ENCODE assay signal across 21 cellular contexts in the genomic region with DNA sequence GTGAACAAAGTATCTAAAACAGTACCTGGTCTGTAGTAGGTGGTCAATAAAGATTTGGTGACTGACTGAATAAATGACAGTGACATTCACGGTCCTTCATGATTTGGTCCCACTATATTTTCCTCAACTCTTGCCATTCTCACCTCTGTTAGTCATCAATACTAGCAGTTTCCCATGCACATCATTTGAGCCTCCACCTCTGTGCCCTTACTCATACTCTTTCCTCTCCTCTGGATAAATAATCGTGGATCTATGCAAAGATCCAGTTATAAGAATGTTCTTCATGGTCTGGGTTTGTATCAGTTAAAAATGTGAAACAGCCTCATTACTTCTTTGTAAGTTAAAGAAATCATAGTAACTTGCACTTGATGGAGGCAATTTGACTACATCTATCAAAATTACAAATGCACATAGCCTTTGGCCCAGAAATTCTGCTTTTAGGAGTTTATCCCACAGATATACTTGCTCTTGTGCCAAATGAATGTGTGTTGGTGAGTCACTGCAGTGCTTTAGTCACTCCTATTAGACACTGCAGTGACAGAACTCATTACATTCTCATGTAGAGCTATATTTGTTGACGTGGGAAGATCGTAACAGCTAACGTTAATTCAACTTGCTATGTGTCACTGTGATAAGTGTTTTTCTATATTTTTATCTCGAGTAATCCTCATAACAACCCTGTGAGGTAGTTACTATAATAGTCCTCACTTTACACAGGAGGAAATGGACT. TPM values are rescaled to one million over a fixed set of nuclear protein-coding genes. Genes with fewer than 3 reads are reported as not detected.
DNase-seq lines count a peak whose midpoint lies in the region; ATAC-seq and TF ChIP-seq lines count a peak whose summit lies in the region.
"Had no signal": no experiment of that assay in that cellular context is flagged by ENCODE, and none has a peak within 500 bp of the region (broad histone marks: within the 10 kb centered on the region; RNA-seq: fewer than 3 reads in every experiment).

No MANE protein-coding gene starts in this region.

- CTCF ChIA-PET in AG04449 (lab: Yijun Ruan, JAX) = no interaction called here
- CTCF ChIA-PET in activated CD8-positive, alpha-beta T cell treated with anti-CD3 and anti-CD28 coated beads for 36 hours (lab: Charles Lee) = no interaction called here

- peak; percentile 92 for ATAC-seq in foreskin keratinocyte
- ATAC-seq in GM18873 (IDR thresholded peaks at IDR 0.05; ENCODE audit: low FRiP score, unreplicated experiment) = no peak
- no peak for ATAC-seq in activated CD8-positive, alpha-beta T cell treated with anti-CD3 and anti-CD28 coated beads for 36 hours
- ATAC-seq: stimulated activated effector memory CD8-positive, alpha-beta T cell treated with anti-CD3 and anti-CD28 coated beads, Interleukin-12 subunit alpha, Interleukin-12 subunit beta, amount 100 ng/mL, for 72 hours had no signal

- H3K4me3 Mint-ChIP-seq in activated CD8-positive, alpha-beta T cell treated with anti-CD3 and anti-CD28 coated beads for 36 hours = no peak overlapping the region
- H3K4me3 Mint-ChIP-seq: activated B cell treated with CpG ODN at 0.5 μM for 24 hours; endodermal cell; mesothelial cell of epicardium; stimulated activated effector memory CD8-positive, alpha-beta T cell treated with anti-CD3 and anti-CD28 coated beads, Interleukin-12 subunit alpha, Interleukin-12 subunit beta, amount 100 ng/mL, for 72 hours had no signal

- TF ChIP-seq CTCF in AG04449 (IDR thresholded peaks at IDR 0.05; ENCODE audit: insufficient read depth, low read length, missing control alignments) (no peak), HFF-Myc (IDR thresholded peaks at IDR 0.05; ENCODE audit: low read depth, low read length, missing control alignments) (no peak), foreskin keratinocyte (conservative IDR thresholded peaks at IDR 0.05) (no peak)
- TF ChIP-seq CTCF in activated CD8-positive, alpha-beta T cell treated with anti-CD3 and anti-CD28 coated beads for 36 hours (IDR thresholded peaks at IDR 0.05) = no peak

- no peaks in the 10 kb centered on the region for H3K27me3 ChIP-seq in foreskin keratinocyte
- H3K27me3 ChIP-seq: SJCRH30, vagina had no signal

- no peaks in the 10 kb centered on the region for H3K36me3 Mint-ChIP-seq in activated CD8-positive, alpha-beta T cell treated with anti-CD3 and anti-CD28 coated beads for 36 hours (ENCODE audit: low read depth)
- H3K36me3 Mint-ChIP-seq: mesothelial cell of epicardium; stimulated activated effector memory CD8-positive, alpha-beta T cell treated with anti-CD3 and anti-CD28 coated beads, Interleukin-12 subunit alpha, Interleukin-12 subunit beta, amount 100 ng/mL, for 72 hours had no signal

- H3K27ac Mint-ChIP-seq in activated CD8-positive, alpha-beta T cell treated with anti-CD3 and anti-CD28 coated beads for 36 hours = no peak overlapping the region
- H3K27ac Mint-ChIP-seq: activated B cell treated with CpG ODN at 0.5 μM for 24 hours; endodermal cell; mesothelial cell of epicardium; stimulated activated effector memory CD8-positive, alpha-beta T cell treated with anti-CD3 and anti-CD28 coated beads, Interleukin-12 subunit alpha, Interleukin-12 subunit beta, amount 100 ng/mL, for 72 hours had no signal

- no peaks in the 10 kb centered on the region for H3K4me1 Mint-ChIP-seq in activated CD8-positive, alpha-beta T cell treated with anti-CD3 and anti-CD28 coated beads for 36 hours (ENCODE audit: low read depth)
- H3K4me1 Mint-ChIP-seq: activated B cell treated with CpG ODN at 0.5 μM for 24 hours; endodermal cell; mesothelial cell of epicardium; stimulated activated effector memory CD8-positive, alpha-beta T cell treated with anti-CD3 and anti-CD28 coated beads, Interleukin-12 subunit alpha, Interleukin-12 subunit beta, amount 100 ng/mL, for 72 hours had no signal

- DNase-seq in AG04449 (ENCODE audit: low read depth, low spot score) (peak; percentile 53), HFF-Myc (ENCODE audit: extremely low read depth, low read depth) (peak; percentile 12), amniotic epithelial cell (ENCODE audit: low read depth) (peak; percentile 89), foreskin keratinocyte (peak; percentile 20 to 55), NCI-H69 (lab: John Stamatoyannopoulos, UW) (no peak), NCI-H1092 (lab: John Stamatoyannopoulos, UW) (no peak)
- DNase-seq in activated CD8-positive, alpha-beta T cell treated with anti-CD3 and anti-CD28 coated beads for 36 hours = no peak
- DNase-seq: activated B cell treated with CpG ODN at 0.5 μM for 24 hours; activated T-cell treated with anti-CD3 and anti-CD28 coated beads, Interleukin-2, amount 50 U/mL, for 1 hour; aorta; endodermal cell; GDM1; NCI-H1105; posterior cingulate gyrus; SJCRH30; stimulated activated CD4-positive, alpha-beta T cell treated with anti-CD3 and anti-CD28 coated beads, Interleukin-2, amount 100 ng/mL, for 24 hours had no signal

- no peaks in the 10 kb centered on the region for H3K27me3 Mint-ChIP-seq in activated CD8-positive, alpha-beta T cell treated with anti-CD3 and anti-CD28 coated beads for 36 hours
- H3K27me3 Mint-ChIP-seq: activated B cell treated with CpG ODN at 0.5 μM for 24 hours had no signal

- H3K27ac ChIP-seq in foreskin keratinocyte = no peak overlapping the region
- H3K27ac ChIP-seq: BLaER1 treated with 17β-estradiol and CSF1 and Interleukin-3, amounts not matched to agents 10 nM and 100 nM; SJCRH30; vagina had no signal

- no peaks in the 10 kb centered on the region for H3K9me3 Mint-ChIP-seq in activated CD8-positive, alpha-beta T cell treated with anti-CD3 and anti-CD28 coated beads for 36 hours
- H3K9me3 Mint-ChIP-seq: activated B cell treated with CpG ODN at 0.5 μM for 24 hours; stimulated activated effector memory CD8-positive, alpha-beta T cell treated with anti-CD3 and anti-CD28 coated beads, Interleukin-12 subunit alpha, Interleukin-12 subunit beta, amount 100 ng/mL, for 72 hours had no signal

- intact Hi-C loops in activated CD8-positive, alpha-beta T cell treated with anti-CD3 and anti-CD28 coated beads for 36 hours (cut with micrococcal nuclease) = no loop called here

- H3K4me1 ChIP-seq in foreskin keratinocyte = no peaks in the 10 kb centered on the region
- H3K4me1 ChIP-seq: BLaER1 treated with 17β-estradiol and CSF1 and Interleukin-3, amounts not matched to agents 10 nM and 100 nM; SJCRH30; vagina had no signal

- POLR2A ChIA-PET in AG04449 (lab: Yijun Ruan, JAX) = no interaction called here
- POLR2A ChIA-PET in activated CD8-positive, alpha-beta T cell treated with anti-CD3 and anti-CD28 coated beads for 36 hours (lab: Charles Lee) = no interaction called here

- no peak overlapping the region for H3K4me3 ChIP-seq in AG04449 (ENCODE audit: low read depth, low read length)
- no peak overlapping the region for H3K4me3 ChIP-seq in HFF-Myc (replicated peaks; ENCODE audit: low read depth, low read length)
- H3K4me3 ChIP-seq: BLaER1 treated with 17β-estradiol and CSF1 and Interleukin-3, amounts not matched to agents 10 nM and 100 nM; SJCRH30; vagina had no signal

RNA-seq across cellular contexts. Expression of a gene that starts 46.1 kb away (rescaled TPM):
- total RNA-seq in foreskin keratinocyte = 13.5 and 13.8 TPM in 2 replicates
- 6.7 and 7.7 TPM in 2 replicates for polyA plus RNA-seq in foreskin keratinocyte
- 10 to 100 TPM; 10.0 to 11.1 TPM for total RNA-seq in activated CD8-positive, alpha-beta T cell treated with anti-CD3 and anti-CD28 coated beads for 36 hours

Comparison
In these comparisons a context has a peak if more than half of its experiments do, and no peak if none do; other contexts are left out.
1. DNase-seq: peak in AG04449 (single experiment), HFF-Myc (single experiment), amniotic epithelial cell (single experiment) and foreskin keratinocyte (2 of 2); none in NCI-H69 (single experiment), NCI-H1092 (single experiment) and activated CD8-positive, alpha-beta T cell treated with anti-CD3 and anti-CD28 coated beads for 36 hours (single experiment).